ENCODE assay signal across 8 cellular contexts in genomic region chr1:19260211-19261138, GRCh38. TPM values are rescaled to one million over a fixed set of nuclear protein-coding genes. Genes with fewer than 3 reads are reported as not detected.
DNase-seq lines count a peak whose midpoint lies in the region; ATAC-seq and TF ChIP-seq lines count a peak whose summit lies in the region.

No MANE protein-coding gene starts in this region.

- H3K9me3 ChIP-seq in colonic mucosa (no peaks in the 10 kb centered on the region), psoas muscle (no peaks in the 10 kb centered on the region)

- H3K9ac ChIP-seq in colonic mucosa (ENCODE audit: low read depth in 2 of 2, low read length in 2 of 2) = no peak overlapping the region

- intact Hi-C loops in colonic mucosa (cut with DNase I) (no loop called here), psoas muscle (cut with DNase I) (no loop called here)

- ATAC-seq in psoas muscle = peak; percentile 46 to 62 (median 56)
- no peak for ATAC-seq in HG03571 (IDR thresholded peaks at IDR 0.05; ENCODE audit: unreplicated experiment)

- DNase-seq in DMS 273 (lab: John Stamatoyannopoulos, UW; ENCODE audit: unreplicated experiment) (peak; percentile 49), DMS 273 treated with DMSO at 0.1 percent for 48 hours (lab: John Stamatoyannopoulos, UW) (no peak), NCI-H2107 treated with DMSO at 0.1 percent for 48 hours (lab: John Stamatoyannopoulos, UW; ENCODE audit: unreplicated experiment) (peak; percentile 22), colonic mucosa (peak; percentile 58), psoas muscle (no peak), GM13977 (ENCODE audit: low spot score) (no peak)
- no peak for DNase-seq in NK-92 treated with Interleukin-12 subunit alpha and Interleukin-12 subunit beta, amount 100 ng/mL, for 24 hours (lab: John Stamatoyannopoulos, UW)

- H3K36me3 ChIP-seq in colonic mucosa = no peaks in the 10 kb centered on the region
- peaks cover 6 to 56% of the 10 kb centered on the region in 2 donors for H3K36me3 ChIP-seq in psoas muscle (ENCODE audit: insufficient read depth in 1 of 2, low read depth in 1 of 2)

- in situ Hi-C loops in GM13977 (cut with MboI; ENCODE audit: low pct_unique_long_range_greater_than_20kb, low sequenced_read_pairs, unreplicated experiment) = no loop called here

- WGBS in psoas muscle, 3 donors = 56 to 58% (median 58%) methylated on average over 21 of the region's 21 CpGs

- H3K27me3 ChIP-seq in colonic mucosa (no peaks in the 10 kb centered on the region), psoas muscle (ENCODE audit: insufficient read depth in 3 of 3, low read length in 2 of 3) (no peaks in the 10 kb centered on the region)

- H3K27ac ChIP-seq in colonic mucosa (peak overlapping the region; percentile 12), psoas muscle (no peak overlapping the region)

- H3K4me1 ChIP-seq in colonic mucosa (no peaks in the 10 kb centered on the region), psoas muscle (no peaks in the 10 kb centered on the region)

- TF ChIP-seq CTCF in colonic mucosa (IDR thresholded peaks at IDR 0.05) (no peak), psoas muscle (IDR thresholded peaks at IDR 0.05) (no peak), GM13977 (IDR thresholded peaks at IDR 0.05; ENCODE audit: extremely low read depth, insufficient read depth, missing control alignments) (no peak)

- H3K4me3 ChIP-seq in colonic mucosa (no peak overlapping the region), psoas muscle (no peak overlapping the region)

RNA-seq across cellular contexts. Expression of gene MRTO4, which starts 8.9 kb away (rescaled TPM):
- total RNA-seq in colonic mucosa (10 to 100 TPM; 12.7 to 46.0 TPM), psoas muscle (10 to 100 TPM; 19.9 to 35.8 (median 28.8) TPM)
- polyA plus RNA-seq in psoas muscle = 100 to 1,000 TPM in 1 of 3 donors, 10 to 100 TPM in 2; 43.0 to 103 (median 43.7) TPM

RNA-seq across cellular contexts. Expression of gene EMC1, which starts 9.2 kb away (rescaled TPM):
- total RNA-seq in colonic mucosa (10 to 100 TPM; 35.3 to 51.1 TPM), psoas muscle (10 to 100 TPM; 31.1 to 38.5 (median 35.1) TPM)
- polyA plus RNA-seq in psoas muscle = 10 to 100 TPM; 12.7 to 29.4 (median 18.9) TPM

RNA-seq across cellular contexts. Expression of gene AKR7A3, which starts 28.1 kb away (rescaled TPM):
- total RNA-seq in colonic mucosa (100 to 1,000 TPM in 1 of 2 donors, 10 to 100 TPM in 1; 97.0 to 119 TPM), psoas muscle (under 1 TPM in 3 of 4 donors, not detected in 1; 0.20 to 0.36 (median 0.34) TPM)
- under 1 TPM; 0.15 to 0.42 (median 0.34) TPM for polyA plus RNA-seq in psoas muscle

RNA-seq across cellular contexts. Expression of gene UBR4, which starts 50.4 kb away (rescaled TPM):
- total RNA-seq in colonic mucosa = 100 to 1,000 TPM in 1 of 2 donors, 10 to 100 TPM in 1; 97.7 to 114 TPM
- total RNA-seq in psoas muscle = 100 to 1,000 TPM; 109 to 185 (median 128) TPM
- polyA plus RNA-seq in psoas muscle = 100 to 1,000 TPM in 2 of 3 donors, 10 to 100 TPM in 1; 89.9 to 134 (median 118) TPM

RNA-seq across cellular contexts. Expression of gene AKR7A2, which starts 51.5 kb away (rescaled TPM):
- total RNA-seq in colonic mucosa (100 to 1,000 TPM; 112 to 129 TPM), psoas muscle (10 to 100 TPM; 30.3 to 52.2 (median 36.3) TPM)
- 10 to 100 TPM; 24.6 to 29.0 (median 28.1) TPM for polyA plus RNA-seq in psoas muscle

Comparison
In these comparisons a context has a peak if more than half of its experiments do, and no peak if none do; other contexts are left out.
1. DNase-seq: peak in DMS 273 (single experiment), NCI-H2107 treated with DMSO at 0.1 percent for 48 hours (single experiment) and colonic mucosa (single experiment); none in DMS 273 treated with DMSO at 0.1 percent for 48 hours (single experiment), psoas muscle (0 of 2), NK-92 treated with Interleukin-12 subunit alpha and Interleukin-12 subunit beta, amount 100 ng/mL, for 24 hours (single experiment) and GM13977 (single experiment).
2. RNA of gene AKR7A3, which starts 28.1 kb away (total RNA-seq): 97.0 to 119 TPM in colonic mucosa; 0.20 to 0.36 TPM in psoas muscle; every median in the first group is over 10 times any median in the second.